24 cellular contexts compared by ENCODE assay signal in the genomic region with DNA sequence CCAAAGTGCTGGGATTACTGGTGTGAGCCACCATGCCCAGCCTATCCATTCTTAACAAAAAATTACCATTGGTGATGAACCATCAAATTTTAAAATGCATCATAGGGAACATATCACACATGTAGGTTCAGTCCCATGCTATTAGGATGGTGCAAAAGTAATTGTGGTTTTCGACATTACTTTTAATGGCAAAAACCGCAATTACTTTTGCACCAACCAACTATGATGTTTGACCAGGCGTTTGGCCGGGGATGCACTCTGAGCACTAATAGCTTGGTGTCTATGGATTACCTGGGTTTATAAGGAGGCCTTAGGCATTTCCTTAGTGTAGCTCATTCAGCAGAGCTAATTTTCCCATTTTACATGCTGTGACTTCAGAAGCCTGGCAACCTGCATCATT.
"Had no signal": no experiment of that assay in that cellular context is flagged by ENCODE, and none has a peak within 500 bp of the region (broad histone marks: within the 10 kb centered on the region; RNA-seq: fewer than 3 reads in every experiment).

No MANE protein-coding gene starts in this region.

- FAIRE-seq: RCC 7860 had no signal

- H3K9me3 Mint-ChIP-seq: IgD-negative memory B cell had no signal

- H3K27ac ChIP-seq: SK-N-MC had no signal

- DNase-seq: KBM-7, MV-4-11, NCI-H1048, NCI-H1105 treated with DMSO at 0.1 percent for 48 hours, NCI-H1417 treated with DMSO at 0.1 percent for 48 hours, NCI-H146, NCI-H1694 treated with DMSO at 0.1 percent for 48 hours, NCI-H1930, NCI-H2081, NCI-H2107, NCI-H2171, NCI-H226, NCI-H446, NCI-H510A, NCI-H524 treated with DMSO at 0.1 percent for 48 hours, NCI-H69, NCI-H774, Right ventricle myocardium superior, RPMI8226, SIG-M5 had no signal

- H3K36me3 ChIP-seq: SJSA1 had no signal

- H3K27me3 ChIP-seq: SJSA1 had no signal

- H3K27me3 Mint-ChIP-seq: IgD-negative memory B cell had no signal

- H3K4me3 Mint-ChIP-seq: IgD-negative memory B cell had no signal

- H3K9me3 ChIP-seq: SJSA1 had no signal

- H3K4me3 ChIP-seq: SJSA1, SK-N-MC had no signal

- H3K27ac Mint-ChIP-seq: IgD-negative memory B cell had no signal
